ENCODE assay signal across 8 cellular contexts in the genomic region with DNA sequence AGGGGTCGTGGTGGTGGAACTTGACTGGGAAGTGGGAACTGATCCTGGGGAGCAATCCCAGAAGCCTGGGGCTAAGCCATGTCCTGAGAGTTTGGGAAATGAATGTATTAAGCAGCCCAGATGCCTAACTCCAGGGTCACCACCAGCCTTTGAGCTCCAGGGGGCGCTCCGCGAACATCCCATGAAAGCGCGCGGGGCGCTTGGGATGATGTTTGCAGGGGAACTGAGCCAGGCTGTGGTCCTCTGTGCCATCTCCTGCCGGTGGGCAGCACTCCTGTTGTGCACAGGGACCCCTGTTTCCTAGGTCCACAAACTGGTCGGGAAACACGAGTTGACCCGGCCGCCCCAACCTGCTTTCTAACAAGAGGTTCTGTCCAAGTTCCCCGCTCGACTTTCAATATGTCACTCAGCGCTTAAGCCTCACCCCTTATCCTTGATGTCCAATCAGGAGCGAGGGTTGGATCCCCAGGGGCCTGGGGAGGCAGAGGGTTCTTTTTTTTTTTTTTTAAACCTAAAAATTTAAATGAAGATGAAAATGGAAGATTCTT.
A peak's percentile ranks its signal among the peaks of the same experiment; 100 is the strongest.
DNase-seq lines count a peak whose midpoint lies in the region; ATAC-seq lines count a peak whose summit lies in the region.

No MANE protein-coding gene starts in this region.

- peak; percentile 68 for ATAC-seq in HG02885 (IDR thresholded peaks at IDR 0.05; ENCODE audit: poor library complexity, unreplicated experiment)
- ATAC-seq in activated CD4-positive, CD25-positive, alpha-beta regulatory T cell treated with anti-CD3 and anti-CD28 coated beads, Interleukin-2, amount 50 U/mL, for 24 hours = peak; percentile 93 to 95
- no peak for ATAC-seq in HG03039 (IDR thresholded peaks at IDR 0.05; ENCODE audit: unreplicated experiment)

- peak; percentile 87 for DNase-seq in ELF-1 (ENCODE audit: low read depth, low spot score)
- DNase-seq in NCI-H2227 treated with DMSO at 0.1 percent for 48 hours (lab: John Stamatoyannopoulos, UW) = peak; percentile 98
- peak; percentile 67 for DNase-seq in central memory CD4-positive, alpha-beta T cell
- peak; percentile 87 for DNase-seq in islet precursor cell
- DNase-seq in stimulated activated CD4-positive, alpha-beta T cell treated with anti-CD3 and anti-CD28 coated beads, Interleukin-12 subunit alpha, Interleukin-12 subunit beta, amount 100 ng/mL, for 24 hours (ENCODE audit: low read depth in 2 of 2) = peak; percentile 44 to 71
